1 cellular context compared by ENCODE assay signal in genomic region chr2:215432759-215433594, GRCh38.
TF ChIP-seq lines count a peak whose summit lies in the region.

No MANE protein-coding gene starts in this region.

TF ChIP-seq in HEK293, 187 proteins besides CTCF, POLR2A, EP300 and RAD21 (continued from another document):
- TF ChIP-seq ZNF473 (tag by site-specific recombination; IDR thresholded peaks at IDR 0.05) (no peak), ZNF560 (tag by site-specific recombination; IDR thresholded peaks at IDR 0.05; ENCODE audit: borderline replicate concordance) (no peak)
